In the genomic region with DNA sequence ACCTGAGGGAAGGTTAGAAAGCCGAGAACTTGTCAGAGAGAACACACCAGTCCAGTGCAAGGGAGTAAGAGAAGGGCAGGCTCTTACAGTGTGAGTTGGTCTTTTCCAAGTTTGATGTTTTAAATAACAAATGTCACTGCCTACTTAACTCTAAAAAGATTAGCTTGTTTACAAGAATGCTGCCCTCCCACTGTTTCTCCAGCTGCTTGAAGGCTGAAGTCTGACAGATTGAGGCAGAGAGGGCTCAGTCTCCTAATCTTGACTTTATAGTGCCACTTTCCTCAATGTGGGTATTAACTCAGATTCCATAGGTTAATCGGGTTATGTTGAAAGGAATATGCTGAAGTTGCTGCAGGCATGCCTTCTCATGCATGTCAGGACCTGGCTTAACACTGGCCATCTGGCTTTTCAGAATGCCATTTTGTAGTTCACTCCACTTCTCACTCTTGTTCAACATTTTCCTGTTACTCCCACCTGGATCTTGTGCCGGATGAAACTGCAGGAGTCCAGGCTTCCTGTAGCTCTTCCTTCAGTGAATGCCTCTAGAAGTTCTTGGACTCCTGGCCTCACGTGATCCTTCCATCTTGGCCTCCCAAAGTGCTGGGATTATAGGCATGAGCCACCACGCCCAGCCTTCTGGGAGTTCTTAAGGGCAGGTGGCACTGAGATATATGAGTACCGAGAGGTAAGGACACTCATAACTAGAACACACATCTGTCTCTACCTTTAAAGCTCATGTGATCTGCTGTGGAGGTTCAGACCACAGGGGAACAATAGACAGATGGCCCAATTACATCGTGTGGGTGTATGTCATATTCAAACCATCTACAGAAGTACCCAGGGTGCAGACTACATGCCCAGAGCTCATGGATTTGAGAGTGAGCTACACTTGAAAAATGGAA, we compare ENCODE assay signal across 1 cellular context.
TF ChIP-seq lines count a peak whose summit lies in the region.

No MANE protein-coding gene starts in this region.

TF ChIP-seq in GM12878, 131 proteins besides CTCF, POLR2A, EP300 and RAD21 (continued from another document):
- peak; percentile 98 for TF ChIP-seq ZNF687 (IDR thresholded peaks at IDR 0.05)
- no peak for TF ChIP-seq HSF1 (IDR thresholded peaks at IDR 0.05; ENCODE audit: low read depth, low read length)
- peak; percentile 99 for TF ChIP-seq IKZF2 (IDR thresholded peaks at IDR 0.05)
- peak; percentile 66 for TF ChIP-seq SP1 (IDR thresholded peaks at IDR 0.05; ENCODE audit: low read depth, low read length)
- TF ChIP-seq SREBF1 (IDR thresholded peaks at IDR 0.05; ENCODE audit: low read length) = no peak
- TF ChIP-seq NFYA (IDR thresholded peaks at IDR 0.05; ENCODE audit: borderline replicate concordance, low read depth, low read length) = no peak
- TF ChIP-seq, protein P1, sequence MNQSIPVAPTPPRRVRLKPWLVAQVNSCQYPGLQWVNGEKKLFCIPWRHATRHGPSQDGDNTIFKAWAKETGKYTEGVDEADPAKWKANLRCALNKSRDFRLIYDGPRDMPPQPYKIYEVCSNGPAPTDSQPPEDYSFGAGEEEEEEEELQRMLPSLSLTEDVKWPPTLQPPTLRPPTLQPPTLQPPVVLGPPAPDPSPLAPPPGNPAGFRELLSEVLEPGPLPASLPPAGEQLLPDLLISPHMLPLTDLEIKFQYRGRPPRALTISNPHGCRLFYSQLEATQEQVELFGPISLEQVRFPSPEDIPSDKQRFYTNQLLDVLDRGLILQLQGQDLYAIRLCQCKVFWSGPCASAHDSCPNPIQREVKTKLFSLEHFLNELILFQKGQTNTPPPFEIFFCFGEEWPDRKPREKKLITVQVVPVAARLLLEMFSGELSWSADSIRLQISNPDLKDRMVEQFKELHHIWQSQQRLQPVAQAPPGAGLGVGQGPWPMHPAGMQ (IDR thresholded peaks at IDR 0.05; ENCODE audit: borderline replicate concordance) = no peak
- TF ChIP-seq DPF2 (IDR thresholded peaks at IDR 0.05) = peak; percentile 99
- no peak for TF ChIP-seq ZZZ3 (IDR thresholded peaks at IDR 0.05; ENCODE audit: control insufficient read depth, insufficient read length, low read depth)
- TF ChIP-seq SPI1 (IDR thresholded peaks at IDR 0.05; ENCODE audit: borderline replicate concordance, insufficient read depth, low read depth, low read length) = no peak
- peak; percentile 77; the same call in 1 of the 2 replicates for TF ChIP-seq CBX5 (IDR thresholded peaks at IDR 0.05; ENCODE audit: low read depth)
- TF ChIP-seq ZNF274 (IDR thresholded peaks at IDR 0.05; ENCODE audit: insufficient read depth, insufficient read length) = no peak
- peak; percentile 56; the same call in 1 of the 2 replicates for TF ChIP-seq CREB1 (IDR thresholded peaks at IDR 0.05; ENCODE audit: low read depth)
- TF ChIP-seq TCF12 (IDR thresholded peaks at IDR 0.05; ENCODE audit: low read depth, low read length) = peak; percentile 99
- TF ChIP-seq TCF7 (IDR thresholded peaks at IDR 0.05; ENCODE audit: borderline replicate concordance) = peak; percentile 58; the same call in 1 of the 2 replicates
- no peak for TF ChIP-seq ASH2L (IDR thresholded peaks at IDR 0.05; ENCODE audit: borderline replicate concordance, low read depth)
- no peak for TF ChIP-seq PAX8 (IDR thresholded peaks at IDR 0.05)
- TF ChIP-seq ZNF24 (IDR thresholded peaks at IDR 0.05) = peak; percentile 81
- peak; percentile 92 for TF ChIP-seq MTA3 (IDR thresholded peaks at IDR 0.05; ENCODE audit: borderline replicate concordance, low read length)
- TF ChIP-seq NR2C2 (IDR thresholded peaks at IDR 0.05; ENCODE audit: borderline replicate concordance, control insufficient read depth, insufficient read length, low read depth) = no peak
